20 cellular contexts compared by ENCODE assay signal in genomic region chrY:6990221-6990620, GRCh38.
DNase-seq lines count a peak whose midpoint lies in the region; ATAC-seq and TF ChIP-seq lines count a peak whose summit lies in the region.
"Had no signal": no experiment of that assay in that cellular context is flagged by ENCODE, and none has a peak within 500 bp of the region (broad histone marks: within the 10 kb centered on the region; RNA-seq: fewer than 3 reads in every experiment).

No MANE protein-coding gene starts in this region.

- CTCF ChIA-PET in OCI-LY7 (lab: Charles Lee; ENCODE audit: unreplicated experiment): interaction anchor here (0.6 kb wide), 1 partner anchor 528 kb away, joined by 3 read pairs; no protein-coding TSS in a partner anchor

- intact Hi-C loops in Right ventricle myocardium superior (cut with DNase I): no loop called here
- intact Hi-C loops in left ventricle myocardium superior (cut with micrococcal nuclease): no loop called here
- intact Hi-C loops in OCI-LY7 (cut with micrococcal nuclease; ENCODE audit: unreplicated experiment): no loop called here

- H3K36me3 ChIP-seq in OCI-LY1 (ENCODE audit: insufficient read depth, low read length) (no peaks in the 10 kb centered on the region), OCI-LY7 (ENCODE audit: insufficient read depth, low read length) (peaks cover 3% of the 10 kb centered on the region; the same call in 1 of the 2 replicates)
- H3K36me3 ChIP-seq: BE2C, BLaER1 had no signal

- H3K4me3 ChIP-seq in OCI-LY1 (ENCODE audit: low read depth, low read length, poor library complexity, severe bottlenecking) (no peak overlapping the region), OCI-LY7 (ENCODE audit: low read depth, low read length, poor library complexity, severe bottlenecking) (no peak overlapping the region), foreskin fibroblast (ENCODE audit: low read depth in 1 of 2, low read length in 2 of 2) (no peak overlapping the region)
- H3K4me3 ChIP-seq: BLaER1, GM12878 had no signal

- ATAC-seq in Right ventricle myocardium superior (ENCODE audit: poor library complexity) (peak; percentile 60), left ventricle myocardium superior (no peak)
- ATAC-seq: GM12878 had no signal

- H4K20me1 ChIP-seq in OCI-LY1 (ENCODE audit: insufficient read depth, low read length): no peaks in the 10 kb centered on the region
- H4K20me1 ChIP-seq in OCI-LY7 (ENCODE audit: insufficient read depth, low read length): no peaks in the 10 kb centered on the region
- H4K20me1 ChIP-seq: BLaER1 had no signal

- H2AFZ ChIP-seq in OCI-LY1 (ENCODE audit: low read length): no peak overlapping the region
- H2AFZ ChIP-seq in OCI-LY7 (ENCODE audit: low read length): no peak overlapping the region

- DNase-seq in Right ventricle myocardium superior: no peak
- no peak for DNase-seq in left ventricle myocardium superior
- no peak for DNase-seq in OCI-LY7 (ENCODE audit: low spot score)
- DNase-seq in DMS153 (lab: John Stamatoyannopoulos, UW): no peak
- DNase-seq in foreskin fibroblast: no peak
- DNase-seq: 8988T; ACHN; BE2C; C1 segment of cervical spinal cord; CD4-positive, alpha-beta memory T cell; CD4-positive, CD25-positive, alpha-beta regulatory T cell; CD8-positive, alpha-beta memory T cell; COR-L47; DMS 273 treated with DMSO at 0.1 percent for 48 hours; DMS79 treated with DMSO at 0.1 percent for 48 hours; EL; GDM1 had no signal

- POLR2A ChIA-PET in OCI-LY7 (lab: Charles Lee): no interaction called here

- H3K4me2 ChIP-seq in OCI-LY1 (ENCODE audit: low read length) (no peak overlapping the region), OCI-LY7 (ENCODE audit: low read length) (no peak overlapping the region)
- H3K4me2 ChIP-seq: BLaER1 had no signal

- no peak for TF ChIP-seq CTCF in OCI-LY1 (IDR thresholded peaks at IDR 0.05; ENCODE audit: low read length)
- TF ChIP-seq CTCF in OCI-LY7 (conservative IDR thresholded peaks at IDR 0.05; ENCODE audit: low read length): no peak
- no peak for TF ChIP-seq CTCF in foreskin fibroblast (IDR thresholded peaks at IDR 0.05; ENCODE audit: low read depth, low read length)

- H3K4me1 ChIP-seq in OCI-LY1 (ENCODE audit: insufficient read depth, low read length, severe bottlenecking) (peaks cover 41% of the 10 kb centered on the region), OCI-LY7 (ENCODE audit: insufficient read depth, low read length, poor library complexity, severe bottlenecking) (peaks cover 14% of the 10 kb centered on the region)
- H3K4me1 ChIP-seq: BE2C, BLaER1 had no signal

- H3K9me2 ChIP-seq in OCI-LY1 (ENCODE audit: low read depth, low read length) (no peaks in the 10 kb centered on the region), OCI-LY7 (ENCODE audit: insufficient read depth, low read length) (no peaks in the 10 kb centered on the region)

- H3F3A ChIP-seq in OCI-LY1 (ENCODE audit: insufficient read depth, low read length): no peaks in the 10 kb centered on the region

- H3K79me2 ChIP-seq in OCI-LY1 (ENCODE audit: insufficient read depth, low read length) (no peaks in the 10 kb centered on the region), OCI-LY7 (ENCODE audit: insufficient read depth, low read depth, low read length) (no peaks in the 10 kb centered on the region)

- H3K9ac ChIP-seq in OCI-LY1 (ENCODE audit: low read length): no peak overlapping the region
- H3K9ac ChIP-seq: BLaER1 had no signal

- no peaks in the 10 kb centered on the region for H3K27me3 ChIP-seq in OCI-LY1 (ENCODE audit: insufficient read depth, low read length)
- H3K27me3 ChIP-seq: BE2C, BLaER1 had no signal

- BruUV-seq in OCI-LY7 (replicated peaks; lab: Mats Ljungman, UMichigan): no TSS peak

- H3K27ac ChIP-seq in OCI-LY1 (ENCODE audit: low read depth, low read length, poor library complexity, severe bottlenecking): peak overlapping the region; percentile 41
- peak overlapping the region; percentile 19 for H3K27ac ChIP-seq in OCI-LY7 (ENCODE audit: low read depth, low read length, poor library complexity, severe bottlenecking)
- H3K27ac ChIP-seq: BLaER1 had no signal

- H3K9me3 ChIP-seq in OCI-LY1 (ENCODE audit: low read length) (no peaks in the 10 kb centered on the region), OCI-LY7 (ENCODE audit: low read length) (no peaks in the 10 kb centered on the region)
- H3K9me3 ChIP-seq: BE2C, BLaER1 had no signal
